In genomic region chr1:111576547-111576946, GRCh38 we compare ENCODE assay signal across 26 cellular contexts. TPM values are rescaled to one million over a fixed set of nuclear protein-coding genes. Genes with fewer than 3 reads are reported as not detected.
DNase-seq lines count a peak whose midpoint lies in the region; ATAC-seq, FAIRE-seq and TF ChIP-seq lines count a peak whose summit lies in the region.
"Had no signal": no experiment of that assay in that cellular context is flagged by ENCODE, and none has a peak within 500 bp of the region (broad histone marks: within the 10 kb centered on the region; RNA-seq: fewer than 3 reads in every experiment).

No MANE protein-coding gene starts in this region.

- no peak overlapping the region for H3K4me3 Mint-ChIP-seq in progenitor cell of endocrine pancreas (ENCODE audit: low read depth)
- H3K4me3 Mint-ChIP-seq: activated CD8-positive, alpha-beta memory T cell treated with anti-CD3 and anti-CD28 coated beads, Interleukin-2, amount 10 ng/mL, durations not matched to agents 7 days and 5 days; CD14-positive monocyte; endodermal cell; HFFc6; naive B cell; stimulated activated naive CD8-positive, alpha-beta T cell treated with anti-CD3 and anti-CD28 coated beads, Interleukin-15, Interleukin-2, amounts not matched to agents 100 ng/mL and 50 ng/mL, for 24 hours; T-helper 17 cell had no signal

- H3K27ac Mint-ChIP-seq in progenitor cell of endocrine pancreas: peak overlapping the region; percentile 43
- H3K27ac Mint-ChIP-seq: activated CD8-positive, alpha-beta memory T cell treated with anti-CD3 and anti-CD28 coated beads, Interleukin-2, amount 10 ng/mL, durations not matched to agents 7 days and 5 days; CD14-positive monocyte; endodermal cell; HFFc6; stimulated activated naive CD8-positive, alpha-beta T cell treated with anti-CD3 and anti-CD28 coated beads, Interleukin-15, Interleukin-2, amounts not matched to agents 100 ng/mL and 50 ng/mL, for 24 hours; T-helper 17 cell had no signal

- no peak for ATAC-seq in HG03521 (IDR thresholded peaks at IDR 0.05; ENCODE audit: unreplicated experiment)
- ATAC-seq: activated CD8-positive, alpha-beta memory T cell treated with anti-CD3 and anti-CD28 coated beads, Interleukin-2, amount 10 ng/mL, durations not matched to agents 7 days and 5 days; T-helper 17 cell had no signal

- H3K4me1 Mint-ChIP-seq in progenitor cell of endocrine pancreas (ENCODE audit: low read depth): peaks cover 15% of the 10 kb centered on the region
- H3K4me1 Mint-ChIP-seq: activated CD8-positive, alpha-beta memory T cell treated with anti-CD3 and anti-CD28 coated beads, Interleukin-2, amount 10 ng/mL, durations not matched to agents 7 days and 5 days; CD14-positive monocyte; naive B cell had no signal

- DNase-seq in HUDEP-2 (lab: John Stamatoyannopoulos, UW; ENCODE audit: unreplicated experiment in 76 of 76) (peak in 72 of 76 experiments; percentile 11 to 86 (median 62)), NCI-H2196 treated with DMSO at 0.1 percent for 48 hours (lab: John Stamatoyannopoulos, UW; ENCODE audit: unreplicated experiment) (peak; percentile 37), progenitor cell of endocrine pancreas (ENCODE audit: low spot score, unreplicated experiment) (no peak), frontal cortex (ENCODE audit: low spot score in 2 of 2) (no peak), SIG-M5 treated with dmso at 0.1 percent for 504 hours (lab: John Stamatoyannopoulos, UW; ENCODE audit: unreplicated experiment) (no peak), GM19240 (ENCODE audit: insufficient read length, low spot score) (no peak)
- DNase-seq: activated CD4-positive, alpha-beta T cell treated with anti-CD3 and anti-CD28 coated beads, Interleukin-2, amount 50 U/mL, for 1 hour; activated CD8-positive, alpha-beta memory T cell treated with anti-CD3 and anti-CD28 coated beads, Interleukin-2, amount 10 ng/mL, durations not matched to agents 7 days and 5 days; activated naive CD4-positive, alpha-beta T cell treated with anti-CD3 and anti-CD28 coated beads, Interleukin-2, amount 50 U/mL, for 16 hours; cortex of kidney; endodermal cell; HFFc6; KG1; kidney; mesenchymal stem cell; naive B cell; NCI-H1436; NCI-H2171; NCI-H524 treated with DMSO at 0.1 percent for 48 hours; nucleus accumbens; T-helper 17 cell; tibial artery had no signal

- peak; percentile 47 for FAIRE-seq in islet of Langerhans (lab: Jason Lieb, UNC)
- FAIRE-seq in frontal cortex (lab: Jason Lieb, UNC): no peak
- FAIRE-seq: kidney had no signal

- peaks cover 29% of the 10 kb centered on the region for H3K27me3 Mint-ChIP-seq in progenitor cell of endocrine pancreas
- H3K27me3 Mint-ChIP-seq: activated CD8-positive, alpha-beta memory T cell treated with anti-CD3 and anti-CD28 coated beads, Interleukin-2, amount 10 ng/mL, durations not matched to agents 7 days and 5 days; naive B cell; stimulated activated naive CD8-positive, alpha-beta T cell treated with anti-CD3 and anti-CD28 coated beads, Interleukin-15, Interleukin-2, amounts not matched to agents 100 ng/mL and 50 ng/mL, for 24 hours; T-helper 17 cell had no signal

- H3K9me3 Mint-ChIP-seq in progenitor cell of endocrine pancreas (ENCODE audit: low read depth): no peaks in the 10 kb centered on the region
- H3K9me3 Mint-ChIP-seq: CD14-positive monocyte; HFFc6; naive B cell; stimulated activated naive CD8-positive, alpha-beta T cell treated with anti-CD3 and anti-CD28 coated beads, Interleukin-15, Interleukin-2, amounts not matched to agents 100 ng/mL and 50 ng/mL, for 24 hours had no signal

- TF ChIP-seq CTCF in progenitor cell of endocrine pancreas (IDR thresholded peaks at IDR 0.05; ENCODE audit: unreplicated experiment): no peak

- H3K36me3 Mint-ChIP-seq in progenitor cell of endocrine pancreas (ENCODE audit: insufficient read depth): no peaks in the 10 kb centered on the region
- H3K36me3 Mint-ChIP-seq: CD14-positive monocyte had no signal

RNA-seq across cellular contexts. Expression of gene RAP1A, which starts 43.0 kb away (rescaled TPM):
- total RNA-seq in progenitor cell of endocrine pancreas (36.6 and 38.8 TPM in 2 replicates), frontal cortex (35.1 TPM)

Comparison
In these comparisons a context has a peak if more than half of its experiments do, and no peak if none do; other contexts are left out.
1. DNase-seq: peak in HUDEP-2 (72 of 76) and NCI-H2196 treated with DMSO at 0.1 percent for 48 hours (single experiment); none in progenitor cell of endocrine pancreas (single experiment), frontal cortex (0 of 2), SIG-M5 treated with dmso at 0.1 percent for 504 hours (single experiment) and GM19240 (single experiment).